1 cellular context compared by ENCODE assay signal in the genomic region with DNA sequence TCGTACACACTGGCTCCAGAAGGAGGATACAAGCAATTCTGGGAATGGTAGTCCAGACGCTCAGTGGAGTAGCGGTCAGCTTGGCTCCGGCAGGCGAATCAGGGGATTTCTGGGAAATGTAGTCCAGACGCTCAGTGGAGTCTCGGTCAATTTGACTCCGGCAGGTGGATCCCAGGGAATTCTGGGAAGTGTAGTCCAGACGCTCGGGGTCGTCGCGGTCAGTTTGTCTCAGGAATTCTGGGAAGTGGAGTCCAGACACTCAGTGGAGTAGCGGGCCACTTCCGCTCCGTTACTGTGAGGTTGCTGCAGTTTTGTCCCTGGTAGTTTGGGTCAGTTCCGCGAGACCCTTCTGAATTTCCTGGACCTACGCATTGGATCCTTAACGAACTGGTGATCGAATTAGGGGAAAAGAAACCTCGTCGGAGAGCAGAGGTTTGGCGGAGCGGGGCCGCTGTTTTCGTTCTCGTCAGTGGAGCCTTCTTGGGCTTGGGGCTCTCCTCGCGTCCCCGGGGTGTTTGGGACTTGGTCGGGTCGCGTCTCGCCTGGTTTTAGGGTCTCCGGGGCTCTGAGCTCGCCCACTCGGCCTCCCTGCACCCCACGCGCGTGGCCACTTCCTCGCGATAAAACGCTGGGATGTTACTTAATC.
TF ChIP-seq lines count a peak whose summit lies in the region.

Gene ZNF225, plus strand, starts transcription at position 262 of the 646 bp plus-strand sequence. CDS start 2,429 bp downstream, outside the sequence.

TF ChIP-seq in HepG2, 621 proteins besides CTCF, POLR2A, EP300 and RAD21 (continued from another document and continues in another):
- TF ChIP-seq, protein P1, sequence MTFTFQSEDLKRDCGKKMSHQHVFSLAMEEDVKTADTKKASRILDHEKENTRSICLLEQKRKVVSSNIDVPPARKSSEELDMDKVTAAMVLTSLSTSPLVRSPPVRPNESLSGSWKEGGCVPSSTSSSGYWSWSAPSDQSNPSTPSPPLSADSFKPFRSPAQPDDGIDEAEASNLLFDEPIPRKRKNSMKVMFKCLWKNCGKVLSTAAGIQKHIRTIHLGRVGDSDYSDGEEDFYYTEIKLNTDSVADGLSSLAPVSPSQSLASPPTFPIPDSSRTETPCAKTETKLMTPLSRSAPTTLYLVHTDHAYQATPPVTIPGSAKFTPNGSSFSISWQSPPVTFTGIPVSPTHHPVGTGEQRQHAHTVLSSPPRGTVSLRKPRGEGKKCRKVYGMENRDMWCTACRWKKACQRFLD (CRISPR knock-in tag; IDR thresholded peaks at IDR 0.05; ENCODE audit: borderline replicate concordance): no peak
- TF ChIP-seq, protein P2, sequence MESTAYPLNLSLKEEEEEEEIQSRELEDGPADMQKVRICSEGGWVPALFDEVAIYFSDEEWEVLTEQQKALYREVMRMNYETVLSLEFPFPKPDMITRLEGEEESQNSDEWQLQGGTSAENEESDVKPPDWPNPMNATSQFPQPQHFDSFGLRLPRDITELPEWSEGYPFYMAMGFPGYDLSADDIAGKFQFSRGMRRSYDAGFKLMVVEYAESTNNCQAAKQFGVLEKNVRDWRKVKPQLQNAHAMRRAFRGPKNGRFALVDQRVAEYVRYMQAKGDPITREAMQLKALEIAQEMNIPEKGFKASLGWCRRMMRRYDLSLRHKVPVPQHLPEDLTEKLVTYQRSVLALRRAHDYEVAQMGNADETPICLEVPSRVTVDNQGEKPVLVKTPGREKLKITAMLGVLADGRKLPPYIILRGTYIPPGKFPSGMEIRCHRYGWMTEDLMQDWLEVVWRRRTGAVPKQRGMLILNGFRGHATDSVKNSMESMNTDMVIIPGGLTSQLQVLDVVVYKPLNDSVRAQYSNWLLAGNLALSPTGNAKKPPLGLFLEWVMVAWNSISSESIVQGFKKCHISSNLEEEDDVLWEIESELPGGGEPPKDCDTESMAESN (CRISPR knock-in tag; conservative IDR thresholded peaks at IDR 0.05): peak; percentile 76; the same call in 1 of the 2 replicates
- TF ChIP-seq ZNF235 (CRISPR knock-in tag; IDR thresholded peaks at IDR 0.05; ENCODE audit: borderline replicate concordance) (peak; percentile 53; the same call in 1 of the 2 replicates), KLF15 (CRISPR knock-in tag; IDR thresholded peaks at IDR 0.05; ENCODE audit: borderline replicate concordance) (no peak), ZNF776 (CRISPR knock-in tag; IDR thresholded peaks at IDR 0.05) (no peak), ZNF350 (CRISPR knock-in tag; IDR thresholded peaks at IDR 0.05; ENCODE audit: borderline replicate concordance, low read depth) (peak; percentile 56; the same call in 1 of the 2 replicates), SYNCRIP (IDR thresholded peaks at IDR 0.05; ENCODE audit: insufficient read depth, low read depth, low read length) (no peak), HBP1 (CRISPR knock-in tag; IDR thresholded peaks at IDR 0.05; ENCODE audit: low read depth) (0 out of 2 replicates have a peak, but pooled peaks have one; percentile 50), SP4 (CRISPR knock-in tag; IDR thresholded peaks at IDR 0.05) (peak; percentile 65), ZNF546 (CRISPR knock-in tag; conservative IDR thresholded peaks at IDR 0.05) (no peak), ZNF790 (CRISPR knock-in tag; IDR thresholded peaks at IDR 0.05; ENCODE audit: borderline replicate concordance) (no peak), GMEB1 (CRISPR knock-in tag; IDR thresholded peaks at IDR 0.05; ENCODE audit: borderline replicate concordance) (peak; percentile 94), HNF4A (CRISPR knock-in tag; IDR thresholded peaks at IDR 0.05) (peak; percentile 26; the same call in 1 of the 2 replicates), CENPX (CRISPR knock-in tag; IDR thresholded peaks at IDR 0.05) (no peak), ZBTB42 (CRISPR knock-in tag; IDR thresholded peaks at IDR 0.05) (no peak), CREB1 (IDR thresholded peaks at IDR 0.05) (peak; percentile 46), CREB1 (CRISPR knock-in tag; IDR thresholded peaks at IDR 0.05) (peak; percentile 94), ZNF761 (CRISPR knock-in tag; conservative IDR thresholded peaks at IDR 0.05) (no peak), ARHGAP35 (CRISPR knock-in tag; IDR thresholded peaks at IDR 0.05; ENCODE audit: borderline replicate concordance) (no peak), ZNF512 (CRISPR knock-in tag; IDR thresholded peaks at IDR 0.05) (no peak), ZFP90 (CRISPR knock-in tag; IDR thresholded peaks at IDR 0.05; ENCODE audit: borderline replicate concordance) (peak; percentile 84; the same call in 1 of the 2 replicates), TFE3 (CRISPR knock-in tag; IDR thresholded peaks at IDR 0.05) (0 out of 2 replicates have a peak, but pooled peaks have one; percentile 22), GABPA (IDR thresholded peaks at IDR 0.05; ENCODE audit: low read depth, low read length) (peak; percentile 73), GABPA (CRISPR knock-in tag; IDR thresholded peaks at IDR 0.05; ENCODE audit: low read depth) (peak; percentile 97), MTA3 (CRISPR knock-in tag; IDR thresholded peaks at IDR 0.05) (no peak), ZFX (CRISPR knock-in tag; IDR thresholded peaks at IDR 0.05; ENCODE audit: low read depth) (peak; percentile 66; the same call in 1 of the 2 replicates), ZNF460 (CRISPR knock-in tag; IDR thresholded peaks at IDR 0.05; ENCODE audit: borderline replicate concordance) (no peak), ELK4 (CRISPR knock-in tag; IDR thresholded peaks at IDR 0.05; ENCODE audit: borderline replicate concordance) (no peak), ZBTB20 (CRISPR knock-in tag; IDR thresholded peaks at IDR 0.05; ENCODE audit: borderline replicate concordance, low read depth) (no peak), IRF2 (CRISPR knock-in tag; IDR thresholded peaks at IDR 0.05) (peak; percentile 98), ZNF431 (CRISPR knock-in tag; IDR thresholded peaks at IDR 0.05; ENCODE audit: borderline replicate concordance, low read depth) (no peak), TOPORS (CRISPR knock-in tag; IDR thresholded peaks at IDR 0.05) (no peak), ZKSCAN5 (CRISPR knock-in tag; IDR thresholded peaks at IDR 0.05) (no peak), FOXK2 (IDR thresholded peaks at IDR 0.05) (no peak)
- TF ChIP-seq, protein P3, sequence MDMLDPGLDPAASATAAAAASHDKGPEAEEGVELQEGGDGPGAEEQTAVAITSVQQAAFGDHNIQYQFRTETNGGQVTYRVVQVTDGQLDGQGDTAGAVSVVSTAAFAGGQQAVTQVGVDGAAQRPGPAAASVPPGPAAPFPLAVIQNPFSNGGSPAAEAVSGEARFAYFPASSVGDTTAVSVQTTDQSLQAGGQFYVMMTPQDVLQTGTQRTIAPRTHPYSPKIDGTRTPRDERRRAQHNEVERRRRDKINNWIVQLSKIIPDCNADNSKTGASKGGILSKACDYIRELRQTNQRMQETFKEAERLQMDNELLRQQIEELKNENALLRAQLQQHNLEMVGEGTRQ (IDR thresholded peaks at IDR 0.05; ENCODE audit: low read depth, low read length): no peak
- TF ChIP-seq, protein P3 (CRISPR knock-in tag; IDR thresholded peaks at IDR 0.05; ENCODE audit: borderline replicate concordance): no peak
- TF ChIP-seq, protein P4, sequence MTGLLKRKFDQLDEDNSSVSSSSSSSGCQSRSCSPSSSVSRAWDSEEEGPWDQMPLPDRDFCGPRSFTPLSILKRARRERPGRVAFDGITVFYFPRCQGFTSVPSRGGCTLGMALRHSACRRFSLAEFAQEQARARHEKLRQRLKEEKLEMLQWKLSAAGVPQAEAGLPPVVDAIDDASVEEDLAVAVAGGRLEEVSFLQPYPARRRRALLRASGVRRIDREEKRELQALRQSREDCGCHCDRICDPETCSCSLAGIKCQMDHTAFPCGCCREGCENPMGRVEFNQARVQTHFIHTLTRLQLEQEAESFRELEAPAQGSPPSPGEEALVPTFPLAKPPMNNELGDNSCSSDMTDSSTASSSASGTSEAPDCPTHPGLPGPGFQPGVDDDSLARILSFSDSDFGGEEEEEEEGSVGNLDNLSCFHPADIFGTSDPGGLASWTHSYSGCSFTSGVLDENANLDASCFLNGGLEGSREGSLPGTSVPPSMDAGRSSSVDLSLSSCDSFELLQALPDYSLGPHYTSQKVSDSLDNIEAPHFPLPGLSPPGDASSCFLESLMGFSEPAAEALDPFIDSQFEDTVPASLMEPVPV (CRISPR knock-in tag; IDR thresholded peaks at IDR 0.05): peak; percentile 60; the same call in 1 of the 2 replicates
- TF ChIP-seq, protein P5, sequence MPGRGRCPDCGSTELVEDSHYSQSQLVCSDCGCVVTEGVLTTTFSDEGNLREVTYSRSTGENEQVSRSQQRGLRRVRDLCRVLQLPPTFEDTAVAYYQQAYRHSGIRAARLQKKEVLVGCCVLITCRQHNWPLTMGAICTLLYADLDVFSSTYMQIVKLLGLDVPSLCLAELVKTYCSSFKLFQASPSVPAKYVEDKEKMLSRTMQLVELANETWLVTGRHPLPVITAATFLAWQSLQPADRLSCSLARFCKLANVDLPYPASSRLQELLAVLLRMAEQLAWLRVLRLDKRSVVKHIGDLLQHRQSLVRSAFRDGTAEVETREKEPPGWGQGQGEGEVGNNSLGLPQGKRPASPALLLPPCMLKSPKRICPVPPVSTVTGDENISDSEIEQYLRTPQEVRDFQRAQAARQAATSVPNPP (CRISPR knock-in tag; IDR thresholded peaks at IDR 0.05): 0 out of 2 replicates have a peak, but pooled peaks have one; percentile 20
- TF ChIP-seq, protein P6, sequence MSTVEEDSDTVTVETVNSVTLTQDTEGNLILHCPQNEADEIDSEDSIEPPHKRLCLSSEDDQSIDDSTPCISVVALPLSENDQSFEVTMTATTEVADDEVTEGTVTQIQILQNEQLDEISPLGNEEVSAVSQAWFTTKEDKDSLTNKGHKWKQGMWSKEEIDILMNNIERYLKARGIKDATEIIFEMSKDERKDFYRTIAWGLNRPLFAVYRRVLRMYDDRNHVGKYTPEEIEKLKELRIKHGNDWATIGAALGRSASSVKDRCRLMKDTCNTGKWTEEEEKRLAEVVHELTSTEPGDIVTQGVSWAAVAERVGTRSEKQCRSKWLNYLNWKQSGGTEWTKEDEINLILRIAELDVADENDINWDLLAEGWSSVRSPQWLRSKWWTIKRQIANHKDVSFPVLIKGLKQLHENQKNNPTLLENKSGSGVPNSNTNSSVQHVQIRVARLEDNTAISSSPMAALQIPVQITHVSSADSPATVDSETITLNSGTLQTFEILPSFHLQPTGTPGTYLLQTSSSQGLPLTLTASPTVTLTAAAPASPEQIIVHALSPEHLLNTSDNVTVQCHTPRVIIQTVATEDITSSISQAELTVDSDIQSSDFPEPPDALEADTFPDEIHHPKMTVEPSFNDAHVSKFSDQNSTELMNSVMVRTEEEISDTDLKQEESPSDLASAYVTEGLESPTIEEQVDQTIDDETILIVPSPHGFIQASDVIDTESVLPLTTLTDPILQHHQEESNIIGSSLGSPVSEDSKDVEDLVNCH (CRISPR knock-in tag; IDR thresholded peaks at IDR 0.05): no peak
